ENCODE assay signal across 1 cellular context in the genomic region with DNA sequence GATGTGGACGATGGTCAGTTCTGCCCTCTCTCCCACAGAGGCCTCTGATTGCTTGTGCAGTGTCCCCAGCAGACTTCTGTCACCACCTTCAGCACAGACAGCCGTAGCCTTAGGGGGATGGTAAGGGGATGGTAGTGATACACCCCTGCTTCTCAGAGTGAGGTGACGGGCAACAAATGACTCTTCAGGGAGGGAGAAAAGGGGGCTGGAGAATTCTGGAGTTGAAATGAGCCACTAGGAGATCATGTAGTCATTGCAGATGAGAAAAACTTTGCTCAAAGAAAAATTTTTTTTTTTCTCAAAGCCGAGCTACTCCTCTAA.
TF ChIP-seq lines count a peak whose summit lies in the region.

No MANE protein-coding gene starts in this region.

TF ChIP-seq in GM12878, 131 proteins besides CTCF, POLR2A, EP300 and RAD21 (continued from another document):
- 0 out of 2 replicates have a peak, but pooled peaks have one; percentile 7 for TF ChIP-seq CREB1 (IDR thresholded peaks at IDR 0.05; ENCODE audit: low read depth)
TF ChIP-seq in GM12878: peak in this region for 2.
